ENCODE assay signal across 8 cellular contexts in the genomic region with DNA sequence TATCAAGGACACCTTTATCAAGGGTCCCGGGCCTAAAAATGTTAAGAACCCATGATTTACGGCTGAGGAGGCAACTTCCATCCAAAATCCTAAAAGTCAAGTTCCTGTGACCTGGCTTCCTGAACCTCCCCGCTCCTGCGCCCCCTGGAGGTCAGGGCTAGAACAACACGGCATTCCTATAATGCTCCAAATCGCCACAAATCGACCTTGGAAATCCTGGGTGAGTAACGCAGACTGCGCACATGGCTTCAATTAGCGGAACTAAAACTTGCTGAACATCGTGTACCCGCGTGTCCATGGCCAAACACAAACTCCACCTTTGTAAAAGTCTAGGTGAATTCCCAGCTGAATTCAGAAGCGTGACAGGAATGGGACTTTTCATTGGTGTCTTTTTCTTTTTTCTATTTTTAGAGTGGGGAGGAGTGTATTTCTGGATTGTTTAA. TPM values are rescaled to one million over a fixed set of nuclear protein-coding genes. Genes with fewer than 3 reads are reported as not detected.
A peak's percentile ranks its signal among the peaks of the same experiment; 100 is the strongest.
DNase-seq lines count a peak whose midpoint lies in the region; ATAC-seq and TF ChIP-seq lines count a peak whose summit lies in the region.

No MANE protein-coding gene starts in this region.

- TF ChIP-seq POLR2A in ovary (IDR thresholded peaks at IDR 0.05): no peak
- TF ChIP-seq POLR2A in transverse colon (IDR thresholded peaks at IDR 0.05): no peak

- H3K79me2 ChIP-seq in OCI-LY1 (ENCODE audit: insufficient read depth, low read length): no peaks in the 10 kb centered on the region

- POLR2A ChIA-PET in HEK293 (lab: Yijun Ruan, JAX): no interaction called here

- H3K4me3 Mint-ChIP-seq in activated T-cell treated with anti-CD3 and anti-CD28 coated beads, Interleukin-2, amount 50 U/mL, for 24 hours: no peak overlapping the region

- no peaks in the 10 kb centered on the region for H3K9me3 ChIP-seq in HEK293 (ENCODE audit: control insufficient read depth, insufficient read depth, low read depth, low read length)
- no peaks in the 10 kb centered on the region for H3K9me3 ChIP-seq in OCI-LY1 (ENCODE audit: low read length)
- H3K9me3 ChIP-seq in ovary: no peaks in the 10 kb centered on the region
- no peaks in the 10 kb centered on the region for H3K9me3 ChIP-seq in transverse colon

- intact Hi-C loops in ovary (cut with DNase I): loop anchor here in 2 of 4 donors (10.0 kb wide), 2 partner anchors 99 to 109 kb away; a partner anchor contains a TSS
- intact Hi-C loops in transverse colon (cut with DNase I; ENCODE audit: low total_unique reads): no loop called here

- TF ChIP-seq EP300 in ovary (IDR thresholded peaks at IDR 0.05): peak; percentile 43
- no peak for TF ChIP-seq EP300 in transverse colon (IDR thresholded peaks at IDR 0.05; ENCODE audit: low read depth)

- no peak overlapping the region for H3K27ac Mint-ChIP-seq in activated T-cell treated with anti-CD3 and anti-CD28 coated beads, Interleukin-2, amount 50 U/mL, for 24 hours

- no peak for ATAC-seq in GM21526 (IDR thresholded peaks at IDR 0.05; ENCODE audit: low FRiP score, unreplicated experiment)

- H3F3A ChIP-seq in OCI-LY1 (ENCODE audit: insufficient read depth, low read length): no peaks in the 10 kb centered on the region

- H4K20me1 ChIP-seq in OCI-LY1 (ENCODE audit: insufficient read depth, low read length): no peaks in the 10 kb centered on the region

- TF ChIP-seq CTCF in C4-2B (conservative IDR thresholded peaks at IDR 0.05): peak; percentile 90
- peak; percentile 75 for TF ChIP-seq CTCF in HEK293 (tag by site-specific recombination; IDR thresholded peaks at IDR 0.05)
- peak; percentile 98 for TF ChIP-seq CTCF in OCI-LY1 (IDR thresholded peaks at IDR 0.05; ENCODE audit: low read length)
- peak; percentile 99 for TF ChIP-seq CTCF in fibroblast of the aortic adventitia (IDR thresholded peaks at IDR 0.05; ENCODE audit: insufficient read depth, low read length)
- peak; percentile 29 to 81 (median 70) for TF ChIP-seq CTCF in ovary (IDR thresholded peaks at IDR 0.05)
- TF ChIP-seq CTCF in transverse colon (IDR thresholded peaks at IDR 0.05): peak; percentile 86 to 95 (median 93)

- H3K4me3 ChIP-seq in HEK293 (ENCODE audit: low read depth, low read length): no peak overlapping the region; the same call in 1 of the 2 replicates
- no peak overlapping the region for H3K4me3 ChIP-seq in OCI-LY1 (ENCODE audit: low read depth, low read length, poor library complexity, severe bottlenecking)
- H3K4me3 ChIP-seq in fibroblast of the aortic adventitia (ENCODE audit: low read depth, low read length): peak overlapping the region; percentile 37
- H3K4me3 ChIP-seq in ovary: no peak overlapping the region
- H3K4me3 ChIP-seq in transverse colon: no peak overlapping the region

- H3K4me1 Mint-ChIP-seq in activated T-cell treated with anti-CD3 and anti-CD28 coated beads, Interleukin-2, amount 50 U/mL, for 24 hours (ENCODE audit: low read depth): peaks cover 9% of the 10 kb centered on the region

- no peaks in the 10 kb centered on the region for H3K9me3 Mint-ChIP-seq in activated T-cell treated with anti-CD3 and anti-CD28 coated beads, Interleukin-2, amount 50 U/mL, for 24 hours

- H3K27ac ChIP-seq in C4-2B (no peak overlapping the region), HEK293 (ENCODE audit: extremely low read depth, low read depth, low read length) (no peak overlapping the region), OCI-LY1 (ENCODE audit: low read depth, low read length, poor library complexity, severe bottlenecking) (no peak overlapping the region), ovary (no peak overlapping the region), transverse colon (no peak overlapping the region)

- no peaks in the 10 kb centered on the region for H3K4me1 ChIP-seq in HEK293 (ENCODE audit: control insufficient read depth, insufficient read depth, low read length)
- H3K4me1 ChIP-seq in OCI-LY1 (ENCODE audit: insufficient read depth, low read length, severe bottlenecking): no peaks in the 10 kb centered on the region
- no peaks in the 10 kb centered on the region for H3K4me1 ChIP-seq in ovary (ENCODE audit: insufficient read depth)
- peaks cover 0 to 6% (median 0%) of the 10 kb centered on the region in 4 donors for H3K4me1 ChIP-seq in transverse colon

- H3K9me2 ChIP-seq in OCI-LY1 (ENCODE audit: low read depth, low read length): no peaks in the 10 kb centered on the region

- 1 to 2% (median 1%) methylated on average over 14 of the region's 14 CpGs for WGBS in ovary, 3 donors
- WGBS in transverse colon (ENCODE audit: low coverage in 1 of 2), 2 donors: 4 to 9% methylated on average over 7 to 14 of the region's 14 CpGs

- peak; percentile 72 for DNase-seq in activated T-cell treated with anti-CD3 and anti-CD28 coated beads, Interleukin-2, amount 50 U/mL, for 24 hours
- DNase-seq in fibroblast of the aortic adventitia (ENCODE audit: low read depth): peak; percentile 90
- peak; percentile 67 to 86 (median 79) for DNase-seq in ovary
- DNase-seq in transverse colon: peak; percentile 76

- H3K4me2 ChIP-seq in OCI-LY1 (ENCODE audit: low read length): no peak overlapping the region

- no peak overlapping the region for H3K9ac ChIP-seq in OCI-LY1 (ENCODE audit: low read length)

- peaks cover 21% of the 10 kb centered on the region for H3K27me3 Mint-ChIP-seq in activated T-cell treated with anti-CD3 and anti-CD28 coated beads, Interleukin-2, amount 50 U/mL, for 24 hours

- H3K27me3 ChIP-seq in OCI-LY1 (ENCODE audit: insufficient read depth, low read length) (no peaks in the 10 kb centered on the region; the same call in 1 of the 2 replicates), ovary (no peaks in the 10 kb centered on the region), transverse colon (no peaks in the 10 kb centered on the region)

- CTCF ChIA-PET in HEK293 (lab: Yijun Ruan, JAX): interaction anchor here (0.6 to 3.3 kb wide), 23 partner anchors 8 to 448 kb away, joined by 3 to 19 read pairs (median 4); a partner anchor contains a TSS

- H3K36me3 Mint-ChIP-seq in activated T-cell treated with anti-CD3 and anti-CD28 coated beads, Interleukin-2, amount 50 U/mL, for 24 hours (ENCODE audit: low read depth): no peaks in the 10 kb centered on the region

- H3K36me3 ChIP-seq in HEK293 (ENCODE audit: control insufficient read depth in 2 of 2, insufficient read depth in 1 of 2, low read length in 2 of 2) (no peaks in the 10 kb centered on the region), OCI-LY1 (ENCODE audit: insufficient read depth, low read length) (no peaks in the 10 kb centered on the region), ovary (no peaks in the 10 kb centered on the region), transverse colon (no peaks in the 10 kb centered on the region)

- in situ Hi-C loops in transverse colon (cut with MboI; ENCODE audit: low pct_ligation_motif_present in 1 of 4, low pct_unique_long_range_greater_than_20kb in 1 of 4, low sequenced_read_pairs in 3 of 4): loop anchor here in 1 of 4 donors (25.0 kb wide), 1 partner anchor 407 kb away; a partner anchor contains a TSS

- no peak overlapping the region for H2AFZ ChIP-seq in OCI-LY1 (ENCODE audit: low read length)

TF ChIP-seq in HEK293, 187 proteins besides CTCF, POLR2A, EP300 and RAD21 (continues in another document):
- TF ChIP-seq, protein P1, sequence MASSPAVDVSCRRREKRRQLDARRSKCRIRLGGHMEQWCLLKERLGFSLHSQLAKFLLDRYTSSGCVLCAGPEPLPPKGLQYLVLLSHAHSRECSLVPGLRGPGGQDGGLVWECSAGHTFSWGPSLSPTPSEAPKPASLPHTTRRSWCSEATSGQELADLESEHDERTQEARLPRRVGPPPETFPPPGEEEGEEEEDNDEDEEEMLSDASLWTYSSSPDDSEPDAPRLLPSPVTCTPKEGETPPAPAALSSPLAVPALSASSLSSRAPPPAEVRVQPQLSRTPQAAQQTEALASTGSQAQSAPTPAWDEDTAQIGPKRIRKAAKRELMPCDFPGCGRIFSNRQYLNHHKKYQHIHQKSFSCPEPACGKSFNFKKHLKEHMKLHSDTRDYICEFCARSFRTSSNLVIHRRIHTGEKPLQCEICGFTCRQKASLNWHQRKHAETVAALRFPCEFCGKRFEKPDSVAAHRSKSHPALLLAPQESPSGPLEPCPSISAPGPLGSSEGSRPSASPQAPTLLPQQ (tag by site-specific recombination; IDR thresholded peaks at IDR 0.05): peak; percentile 10; the same call in 1 of the 2 replicates
- TF ChIP-seq, protein P2, sequence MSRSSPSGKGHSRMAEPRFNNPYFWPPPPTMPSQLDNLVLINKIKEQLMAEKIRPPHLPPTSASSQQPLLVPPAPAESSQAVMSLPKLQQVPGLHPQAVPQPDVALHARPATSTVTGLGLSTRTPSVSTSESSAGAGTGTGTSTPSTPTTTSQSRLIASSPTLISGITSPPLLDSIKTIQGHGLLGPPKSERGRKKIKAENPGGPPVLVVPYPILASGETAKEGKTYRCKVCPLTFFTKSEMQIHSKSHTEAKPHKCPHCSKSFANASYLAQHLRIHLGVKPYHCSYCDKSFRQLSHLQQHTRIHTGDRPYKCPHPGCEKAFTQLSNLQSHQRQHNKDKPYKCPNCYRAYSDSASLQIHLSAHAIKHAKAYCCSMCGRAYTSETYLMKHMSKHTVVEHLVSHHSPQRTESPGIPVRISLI (tag by site-specific recombination; IDR thresholded peaks at IDR 0.05): peak; percentile 31; the same call in 1 of the 2 replicates
- no peak for TF ChIP-seq ZNF146 (tag by site-specific recombination; IDR thresholded peaks at IDR 0.05)
- TF ChIP-seq ZNF629 (tag by site-specific recombination; IDR thresholded peaks at IDR 0.05): 0 out of 2 replicates have a peak, but pooled peaks have one; percentile 13

RNA-seq across cellular contexts. Expression of a gene that starts 4.3 kb away (rescaled TPM):
- total RNA-seq in fibroblast of the aortic adventitia (ENCODE audit: low replicate concordance): 0.09 TPM in 1 of 2 replicates, not detected in the other
- total RNA-seq in ovary: 10 to 100 TPM in 3 of 7 donors, 1 to 10 TPM in 4; 4.6 to 27.5 (median 9.4) TPM
- polyA plus RNA-seq in ovary: 1 to 10 TPM; 3.5 to 10.0 TPM
- 1 to 10 TPM in 3 of 4 donors, under 1 TPM in 1; 0.60 to 9.0 (median 5.3) TPM for total RNA-seq in transverse colon

RNA-seq across cellular contexts. Expression of a gene that starts 26.6 kb away (rescaled TPM):
- total RNA-seq in fibroblast of the aortic adventitia (ENCODE audit: low replicate concordance): 0.33 and 0.63 TPM in 2 replicates
- total RNA-seq in ovary: 1 to 10 TPM in 6 of 7 donors, under 1 TPM in 1; 0.51 to 3.9 (median 1.3) TPM
- polyA plus RNA-seq in ovary: 1 to 10 TPM in 1 of 2 donors, under 1 TPM in 1; 0.41 to 1.1 TPM
- 1 to 10 TPM in 2 of 4 donors, under 1 TPM in 1, not detected in 1; 0.64 to 4.9 (median 2.0) TPM for total RNA-seq in transverse colon

RNA-seq across cellular contexts. Expression of a gene that starts 30.6 kb away (rescaled TPM):
- total RNA-seq in fibroblast of the aortic adventitia (ENCODE audit: low replicate concordance) (1.6 and 2.3 TPM in 2 replicates), ovary (10 to 100 TPM in 6 of 7 donors, 1 to 10 TPM in 1; 9.7 to 53.3 (median 31.0) TPM), transverse colon (10 to 100 TPM in 2 of 4 donors, 1 to 10 TPM in 2; 7.2 to 17.2 (median 9.6) TPM)
- polyA plus RNA-seq in ovary: 10 to 100 TPM in 1 of 2 donors, under 1 TPM in 1; 0.73 to 15.2 TPM

RNA-seq across cellular contexts. Expression of a gene that starts 43.8 kb away (rescaled TPM):
- total RNA-seq in fibroblast of the aortic adventitia (ENCODE audit: low replicate concordance) (8.1 and 11.6 TPM in 2 replicates), ovary (10 to 100 TPM; 14.1 to 21.3 (median 17.7) TPM), transverse colon (10 to 100 TPM; 12.4 to 30.3 (median 21.3) TPM)
- 10 to 100 TPM in 1 of 2 donors, 1 to 10 TPM in 1; 2.6 to 13.9 TPM for polyA plus RNA-seq in ovary

RNA-seq across cellular contexts. Expression of a gene that starts 49.0 kb away (rescaled TPM):
- total RNA-seq in fibroblast of the aortic adventitia (ENCODE audit: low replicate concordance): 6.5 and 16.3 TPM in 2 replicates
- 10 to 100 TPM; 17.5 to 65.7 (median 37.0) TPM for total RNA-seq in ovary
- 10 to 100 TPM; 14.8 to 40.4 TPM for polyA plus RNA-seq in ovary
- 10 to 100 TPM; 20.9 to 27.5 (median 22.4) TPM for total RNA-seq in transverse colon
